ENCODE assay signal across 1 cellular context in the genomic region with DNA sequence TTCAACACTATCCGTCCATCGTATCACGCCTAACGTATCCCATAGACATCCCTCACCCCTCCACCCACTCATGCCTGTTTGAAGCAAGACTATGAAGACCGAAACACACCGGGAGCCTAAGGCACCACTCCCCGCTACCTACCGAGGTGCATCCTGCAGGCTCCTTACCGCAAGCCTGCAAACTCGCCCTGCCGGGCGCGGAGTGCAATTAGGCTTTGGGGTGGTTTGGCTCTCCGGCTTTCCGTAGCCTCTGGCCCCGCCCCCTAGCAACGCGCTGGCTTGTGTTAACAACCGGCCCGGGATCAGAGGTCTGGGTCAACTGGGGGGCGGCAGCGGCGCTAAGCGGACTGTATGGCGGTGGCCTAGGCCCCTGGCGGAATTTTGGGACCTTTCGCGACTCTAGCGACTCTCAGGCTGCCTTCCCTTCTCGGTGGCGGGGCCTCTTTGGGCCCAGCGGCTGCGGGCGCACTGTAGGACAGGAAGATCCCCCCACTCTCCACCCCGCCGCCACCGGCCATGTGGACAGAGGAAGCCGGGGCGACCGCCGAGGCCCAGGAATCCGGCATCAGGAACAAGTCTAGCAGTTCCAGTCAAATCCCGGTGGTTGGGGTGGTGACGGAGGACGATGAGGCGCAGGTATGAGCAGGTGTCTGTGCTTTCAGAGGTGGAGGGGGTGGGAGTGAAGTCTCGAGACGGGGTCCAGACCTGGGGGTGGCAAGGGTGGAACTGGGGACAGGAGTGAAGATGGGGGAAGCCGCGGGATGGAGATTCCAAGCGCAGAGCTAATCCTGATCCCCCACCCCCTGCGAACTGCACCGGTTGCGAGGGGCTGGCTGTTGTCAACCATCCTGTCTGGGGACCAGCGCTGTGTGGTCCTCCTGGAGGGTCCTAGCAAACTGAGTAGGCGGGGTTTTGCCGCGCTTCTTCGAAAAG.
TF ChIP-seq lines count a peak whose summit lies in the region.

TSS of gene CFAP69 (plus strand) at position 266 of the 933 bp plus-strand sequence. CDS start at position 517, 251 bp downstream.

TF ChIP-seq in SK-N-SH treated with all-trans-retinoic acid at 6 μM for 48 hours, 23 proteins besides CTCF, POLR2A, EP300 and RAD21 (continued from another document):
- TF ChIP-seq, protein P1, sequence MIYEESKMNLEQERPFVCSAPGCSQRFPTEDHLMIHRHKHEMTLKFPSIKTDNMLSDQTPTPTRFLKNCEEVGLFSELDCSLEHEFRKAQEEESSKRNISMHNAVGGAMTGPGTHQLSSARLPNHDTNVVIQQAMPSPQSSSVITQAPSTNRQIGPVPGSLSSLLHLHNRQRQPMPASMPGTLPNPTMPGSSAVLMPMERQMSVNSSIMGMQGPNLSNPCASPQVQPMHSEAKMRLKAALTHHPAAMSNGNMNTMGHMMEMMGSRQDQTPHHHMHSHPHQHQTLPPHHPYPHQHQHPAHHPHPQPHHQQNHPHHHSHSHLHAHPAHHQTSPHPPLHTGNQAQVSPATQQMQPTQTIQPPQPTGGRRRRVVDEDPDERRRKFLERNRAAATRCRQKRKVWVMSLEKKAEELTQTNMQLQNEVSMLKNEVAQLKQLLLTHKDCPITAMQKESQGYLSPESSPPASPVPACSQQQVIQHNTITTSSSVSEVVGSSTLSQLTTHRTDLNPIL (CRISPR knock-in tag; IDR thresholded peaks at IDR 0.05; ENCODE audit: low read depth), result no peak
